Comparison of ENCODE assay signal across 15 cellular contexts in the genomic region with DNA sequence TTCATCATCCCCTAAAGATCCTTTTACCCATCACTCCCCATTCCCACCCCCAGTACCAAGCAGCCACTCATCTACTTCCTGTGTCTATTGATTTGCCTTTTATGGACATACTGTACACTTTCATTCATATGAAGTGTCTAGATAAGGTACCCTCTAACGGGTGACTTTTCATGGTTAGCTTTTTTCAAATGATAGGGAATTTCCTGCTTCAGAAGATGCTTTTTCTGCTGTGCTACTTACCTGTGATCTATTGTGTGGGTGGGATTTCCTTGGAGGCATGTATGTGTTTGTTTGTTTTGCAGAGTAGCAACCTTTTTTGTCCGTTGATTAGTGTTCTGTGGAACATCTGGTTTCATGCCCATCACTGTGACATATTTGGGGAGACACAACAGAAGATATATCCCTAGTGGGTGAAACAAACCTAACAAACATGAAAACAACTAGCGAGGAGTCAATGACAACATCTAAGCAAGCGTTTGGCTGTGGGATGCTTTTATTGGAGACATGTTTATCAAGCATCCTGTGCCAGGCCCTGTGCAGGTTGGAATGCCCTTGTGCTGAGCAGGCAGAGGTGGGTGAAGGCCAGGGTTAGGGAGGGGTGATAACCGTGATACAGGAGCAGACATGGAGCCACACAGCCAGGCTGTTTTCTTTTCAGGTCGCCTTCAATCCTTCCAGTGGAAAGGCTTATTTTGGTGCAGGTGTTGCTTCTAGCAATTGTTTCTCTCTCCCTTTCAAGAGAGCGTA. TPM values are rescaled to one million over a fixed set of nuclear protein-coding genes. Genes with fewer than 3 reads are reported as not detected.
A peak's percentile ranks its signal among the peaks of the same experiment; 100 is the strongest.
DNase-seq lines count a peak whose midpoint lies in the region; ATAC-seq and TF ChIP-seq lines count a peak whose summit lies in the region.
"Had no signal": no experiment of that assay in that cellular context is flagged by ENCODE, and none has a peak within 500 bp of the region (broad histone marks: within the 10 kb centered on the region; RNA-seq: fewer than 3 reads in every experiment).

No MANE protein-coding gene starts in this region.

- H3K36me3 Mint-ChIP-seq in activated naive CD4-positive, alpha-beta T cell treated with anti-CD3 and anti-CD28 coated beads, Interleukin-2, amount 50 U/mL, for 24 hours = peaks cover 3% of the 10 kb centered on the region
- H3K36me3 Mint-ChIP-seq in activated naive CD4-positive, alpha-beta T cell treated with anti-CD3 and anti-CD28 coated beads, Interleukin-2, amount 10 ng/mL, durations not matched to agents 7 days and 5 days = no peaks in the 10 kb centered on the region
- peaks cover 15% of the 10 kb centered on the region for H3K36me3 Mint-ChIP-seq in activated T-helper 17 cell treated with anti-CD3 and anti-CD28 coated beads, Interleukin-2, amount 50 U/mL, for 72 hours (ENCODE audit: low read depth)

- no peak for TF ChIP-seq CTCF in suprapubic skin (IDR thresholded peaks at IDR 0.05)
- TF ChIP-seq CTCF in tibial artery (IDR thresholded peaks at IDR 0.05) = no peak

- H3K27me3 Mint-ChIP-seq in activated naive CD4-positive, alpha-beta T cell treated with anti-CD3 and anti-CD28 coated beads, Interleukin-2, amount 50 U/mL, for 24 hours = no peaks in the 10 kb centered on the region
- no peaks in the 10 kb centered on the region for H3K27me3 Mint-ChIP-seq in activated naive CD4-positive, alpha-beta T cell treated with anti-CD3 and anti-CD28 coated beads, Interleukin-2, amount 10 ng/mL, durations not matched to agents 7 days and 5 days
- no peaks in the 10 kb centered on the region for H3K27me3 Mint-ChIP-seq in activated T-helper 17 cell treated with anti-CD3 and anti-CD28 coated beads, Interleukin-2, amount 50 U/mL, for 72 hours

- DNase-seq in activated naive CD4-positive, alpha-beta T cell treated with anti-CD3 and anti-CD28 coated beads, Interleukin-2, amount 10 ng/mL, durations not matched to agents 7 days and 5 days = no peak
- no peak for DNase-seq in suprapubic skin (ENCODE audit: low spot score in 2 of 2)
- no peak for DNase-seq in tibial artery
- DNase-seq: activated CD8-positive, alpha-beta memory T cell treated with anti-CD3 and anti-CD28 coated beads for 24 hours; effector memory CD4-positive, alpha-beta T cell; left cardiac atrium; MV-4-11; occipital lobe; stimulated activated naive CD4-positive, alpha-beta T cell had no signal

- H3K27me3 ChIP-seq in suprapubic skin (no peaks in the 10 kb centered on the region), tibial artery (no peaks in the 10 kb centered on the region)

- intact Hi-C loops in tibial artery (cut with DNase I; ENCODE audit: low total_unique reads) = no loop called here

- H3K27ac Mint-ChIP-seq in activated naive CD4-positive, alpha-beta T cell treated with anti-CD3 and anti-CD28 coated beads, Interleukin-2, amount 50 U/mL, for 24 hours = peak overlapping the region; percentile 48
- H3K27ac Mint-ChIP-seq in activated naive CD4-positive, alpha-beta T cell treated with anti-CD3 and anti-CD28 coated beads, Interleukin-2, amount 10 ng/mL, durations not matched to agents 7 days and 5 days = no peak overlapping the region
- H3K27ac Mint-ChIP-seq in activated T-helper 17 cell treated with anti-CD3 and anti-CD28 coated beads, Interleukin-2, amount 50 U/mL, for 72 hours = peak overlapping the region; percentile 75

- 64% methylated on average over 7 of the region's 7 CpGs for WGBS in suprapubic skin

- no peak for TF ChIP-seq POLR2A in suprapubic skin (IDR thresholded peaks at IDR 0.05)

- H3K36me3 ChIP-seq in suprapubic skin (peaks cover 8% of the 10 kb centered on the region), tibial artery (peaks cover 0 to 6% (median 0%) of the 10 kb centered on the region in 3 donors)

- H3K4me1 Mint-ChIP-seq in activated naive CD4-positive, alpha-beta T cell treated with anti-CD3 and anti-CD28 coated beads, Interleukin-2, amount 50 U/mL, for 24 hours = peaks cover 8% of the 10 kb centered on the region
- peaks cover 15% of the 10 kb centered on the region for H3K4me1 Mint-ChIP-seq in activated naive CD4-positive, alpha-beta T cell treated with anti-CD3 and anti-CD28 coated beads, Interleukin-2, amount 10 ng/mL, durations not matched to agents 7 days and 5 days
- peaks cover 6% of the 10 kb centered on the region for H3K4me1 Mint-ChIP-seq in activated T-helper 17 cell treated with anti-CD3 and anti-CD28 coated beads, Interleukin-2, amount 50 U/mL, for 72 hours

- H3K9me3 Mint-ChIP-seq in activated naive CD4-positive, alpha-beta T cell treated with anti-CD3 and anti-CD28 coated beads, Interleukin-2, amount 50 U/mL, for 24 hours = no peaks in the 10 kb centered on the region
- no peaks in the 10 kb centered on the region for H3K9me3 Mint-ChIP-seq in activated naive CD4-positive, alpha-beta T cell treated with anti-CD3 and anti-CD28 coated beads, Interleukin-2, amount 10 ng/mL, durations not matched to agents 7 days and 5 days
- H3K9me3 Mint-ChIP-seq in activated T-helper 17 cell treated with anti-CD3 and anti-CD28 coated beads, Interleukin-2, amount 50 U/mL, for 72 hours = no peaks in the 10 kb centered on the region

- CTCF ChIA-PET in activated naive CD4-positive, alpha-beta T cell treated with anti-CD3 and anti-CD28 coated beads, Interleukin-2, amount 10 ng/mL, durations not matched to agents 7 days and 5 days (lab: Charles Lee) = no interaction called here

- no peak for TF ChIP-seq EP300 in suprapubic skin (IDR thresholded peaks at IDR 0.05)

- H3K27ac ChIP-seq in suprapubic skin (peak overlapping the region; percentile 32), tibial artery (no peak overlapping the region)
- H3K27ac ChIP-seq: HL-60, SK-N-MC had no signal

- no peak overlapping the region for H3K4me3 ChIP-seq in suprapubic skin
- H3K4me3 ChIP-seq in tibial artery = no peak overlapping the region
- H3K4me3 ChIP-seq: SK-N-MC had no signal

- ATAC-seq in activated T-helper 17 cell treated with anti-CD3 and anti-CD28 coated beads, Interleukin-2, amount 50 U/mL, for 72 hours (replicated peaks) = peak; percentile 74
- ATAC-seq in HG02610 (IDR thresholded peaks at IDR 0.05; ENCODE audit: unreplicated experiment) = no peak
- ATAC-seq: left cardiac atrium had no signal

- H3K9me3 ChIP-seq in suprapubic skin (no peaks in the 10 kb centered on the region), tibial artery (no peaks in the 10 kb centered on the region)

- H3K4me1 ChIP-seq in suprapubic skin = peaks cover 62% of the 10 kb centered on the region
- peaks cover 0 to 22% (median 15%) of the 10 kb centered on the region in 4 donors for H3K4me1 ChIP-seq in tibial artery

- H3K4me3 Mint-ChIP-seq in activated naive CD4-positive, alpha-beta T cell treated with anti-CD3 and anti-CD28 coated beads, Interleukin-2, amount 50 U/mL, for 24 hours = no peak overlapping the region
- H3K4me3 Mint-ChIP-seq in activated naive CD4-positive, alpha-beta T cell treated with anti-CD3 and anti-CD28 coated beads, Interleukin-2, amount 10 ng/mL, durations not matched to agents 7 days and 5 days = no peak overlapping the region
- peak overlapping the region; percentile 41 for H3K4me3 Mint-ChIP-seq in activated T-helper 17 cell treated with anti-CD3 and anti-CD28 coated beads, Interleukin-2, amount 50 U/mL, for 72 hours

RNA-seq across cellular contexts. Expression of gene SPINT2, which starts 17.6 kb away (rescaled TPM):
- 10 to 100 TPM; 21.3 to 56.6 TPM for total RNA-seq in activated T-helper 17 cell treated with anti-CD3 and anti-CD28 coated beads, Interleukin-2, amount 50 U/mL, for 72 hours
- 100 to 1,000 TPM; 359 to 639 (median 494) TPM for total RNA-seq in suprapubic skin

RNA-seq across cellular contexts. Expression of gene C19orf33, which starts 22.1 kb away (rescaled TPM):
- under 1 TPM in 1 of 2 donors, not detected in 1; 0.87 TPM for total RNA-seq in activated T-helper 17 cell treated with anti-CD3 and anti-CD28 coated beads, Interleukin-2, amount 50 U/mL, for 72 hours
- 100 to 1,000 TPM; 182 to 452 (median 349) TPM for total RNA-seq in suprapubic skin
- total RNA-seq: occipital lobe had no signal

RNA-seq across cellular contexts. Expression of gene PPP1R14A, which starts 25.8 kb away (rescaled TPM):
- total RNA-seq in activated T-helper 17 cell treated with anti-CD3 and anti-CD28 coated beads, Interleukin-2, amount 50 U/mL, for 72 hours = not detected
- 10 to 100 TPM in 1 of 4 donors, 1 to 10 TPM in 3; 2.3 to 13.3 (median 7.7) TPM for total RNA-seq in suprapubic skin
- total RNA-seq: Daoy had no signal

RNA-seq across cellular contexts. Expression of gene YIF1B, which starts 33.8 kb away (rescaled TPM):
- total RNA-seq in activated T-helper 17 cell treated with anti-CD3 and anti-CD28 coated beads, Interleukin-2, amount 50 U/mL, for 72 hours = 10 to 100 TPM; 77.2 to 84.3 TPM
- total RNA-seq in suprapubic skin = 10 to 100 TPM; 14.2 to 36.4 (median 26.1) TPM

RNA-seq across cellular contexts. Expression of gene KCNK6, which starts 37.7 kb away (rescaled TPM):
- 10 to 100 TPM; 13.7 to 19.4 TPM for total RNA-seq in activated T-helper 17 cell treated with anti-CD3 and anti-CD28 coated beads, Interleukin-2, amount 50 U/mL, for 72 hours
- total RNA-seq in suprapubic skin = 10 to 100 TPM; 18.6 to 27.4 (median 22.8) TPM

Comparison
In these comparisons a context has a peak if more than half of its experiments do, and no peak if none do; other contexts are left out.
1. RNA of gene SPINT2, which starts 17.6 kb away (total RNA-seq): 359 to 639 TPM in suprapubic skin; 21.3 to 56.6 TPM in activated T-helper 17 cell treated with anti-CD3 and anti-CD28 coated beads, Interleukin-2, amount 50 U/mL, for 72 hours; every median in the first group is over 4 times any median in the second.
2. RNA of gene C19orf33, which starts 22.1 kb away (total RNA-seq): 182 to 452 TPM in suprapubic skin; 0.87 TPM in activated T-helper 17 cell treated with anti-CD3 and anti-CD28 coated beads, Interleukin-2, amount 50 U/mL, for 72 hours; every median in the first group is over 10 times any median in the second.